18 cellular contexts compared by ENCODE assay signal in the genomic region with DNA sequence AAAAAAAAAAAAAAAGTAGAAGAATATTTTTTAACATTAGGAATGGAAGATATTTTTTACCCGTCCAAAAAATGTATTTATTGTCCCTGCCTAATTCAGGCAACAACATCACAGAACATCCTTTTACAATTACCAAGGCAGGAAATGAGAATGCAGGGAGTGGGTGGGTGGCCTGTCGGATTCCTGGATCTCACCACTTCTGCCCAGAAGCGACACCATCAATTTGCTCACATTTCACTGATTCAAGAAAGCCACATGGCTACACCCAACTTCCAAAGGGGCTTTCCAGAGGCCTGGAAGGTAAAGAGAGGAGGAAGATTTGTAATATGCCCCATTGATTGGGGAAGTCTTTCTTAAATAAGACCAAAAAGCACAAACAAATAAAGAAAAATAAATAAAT.
DNase-seq lines count a peak whose midpoint lies in the region; ATAC-seq and TF ChIP-seq lines count a peak whose summit lies in the region.
"Had no signal": no experiment of that assay in that cellular context is flagged by ENCODE, and none has a peak within 500 bp of the region (broad histone marks: within the 10 kb centered on the region; RNA-seq: fewer than 3 reads in every experiment).

No MANE protein-coding gene starts in this region.

- H3K36me3 ChIP-seq in mucosa of descending colon (ENCODE audit: low read depth) = no peaks in the 10 kb centered on the region
- H3K36me3 ChIP-seq: BE2C, HAP-1 had no signal

- H3K27ac Mint-ChIP-seq in activated CD4-positive, alpha-beta memory T cell treated with anti-CD3 and anti-CD28 coated beads for 36 hours = no peak overlapping the region
- no peak overlapping the region for H3K27ac Mint-ChIP-seq in activated CD4-positive, alpha-beta memory T cell treated with anti-CD3 and anti-CD28 coated beads, Interleukin-2, amount 10 ng/mL, durations not matched to agents 7 days and 5 days
- H3K27ac Mint-ChIP-seq: CD8-positive, alpha-beta T cell; HFFc6 had no signal

- no peak overlapping the region for H3K27ac ChIP-seq in RWPE1
- H3K27ac ChIP-seq: C4-2B had no signal

- H3K9me3 ChIP-seq in mucosa of descending colon = no peaks in the 10 kb centered on the region
- H3K9me3 ChIP-seq: BE2C, HAP-1 had no signal

- H3K36me3 Mint-ChIP-seq in activated CD4-positive, alpha-beta memory T cell treated with anti-CD3 and anti-CD28 coated beads for 36 hours = no peaks in the 10 kb centered on the region
- H3K36me3 Mint-ChIP-seq in activated CD4-positive, alpha-beta memory T cell treated with anti-CD3 and anti-CD28 coated beads, Interleukin-2, amount 10 ng/mL, durations not matched to agents 7 days and 5 days (ENCODE audit: low read depth) = no peaks in the 10 kb centered on the region
- H3K36me3 Mint-ChIP-seq: CD8-positive, alpha-beta T cell had no signal

- peaks cover 3% of the 10 kb centered on the region for H3K4me1 Mint-ChIP-seq in activated CD4-positive, alpha-beta memory T cell treated with anti-CD3 and anti-CD28 coated beads for 36 hours (ENCODE audit: low read depth)
- H3K4me1 Mint-ChIP-seq in activated CD4-positive, alpha-beta memory T cell treated with anti-CD3 and anti-CD28 coated beads, Interleukin-2, amount 10 ng/mL, durations not matched to agents 7 days and 5 days = peaks cover 4% of the 10 kb centered on the region

- H3K4me1 ChIP-seq in mucosa of descending colon (ENCODE audit: low read depth) = no peaks in the 10 kb centered on the region
- H3K4me1 ChIP-seq: BE2C, HAP-1 had no signal

- H3K4me3 ChIP-seq in HFF-Myc (replicated peaks; ENCODE audit: low read depth, low read length) (no peak overlapping the region), fibroblast of the aortic adventitia (ENCODE audit: low read depth, low read length) (no peak overlapping the region), mucosa of descending colon (no peak overlapping the region)
- H3K4me3 ChIP-seq: HAP-1 had no signal

- DNase-seq in activated CD4-positive, alpha-beta memory T cell treated with anti-CD3 and anti-CD28 coated beads for 36 hours = peak; percentile 23
- no peak for DNase-seq in activated CD4-positive, alpha-beta memory T cell treated with anti-CD3 and anti-CD28 coated beads, Interleukin-2, amount 10 ng/mL, durations not matched to agents 7 days and 5 days
- DNase-seq in Daoy (ENCODE audit: low read depth) (peak; percentile 28), HFF-Myc (ENCODE audit: extremely low read depth, low read depth) (peak; percentile 44), fibroblast of the aortic adventitia (ENCODE audit: low read depth) (peak; percentile 36), glomerular visceral epithelial cell (ENCODE audit: extremely low spot score) (no peak), RWPE1 (ENCODE audit: low spot score) (no peak), mucosa of descending colon (no peak)
- DNase-seq: ACHN; BE2C; CD8-positive, alpha-beta T cell; COR-L47; DMS153; DND-41; HFFc6 had no signal

- POLR2A ChIA-PET in activated CD4-positive, alpha-beta memory T cell treated with anti-CD3 and anti-CD28 coated beads for 36 hours (lab: Charles Lee) = no interaction called here
- POLR2A ChIA-PET in activated CD4-positive, alpha-beta memory T cell treated with anti-CD3 and anti-CD28 coated beads, Interleukin-2, amount 10 ng/mL, durations not matched to agents 7 days and 5 days (lab: Charles Lee) = no interaction called here
- POLR2A ChIA-PET in RWPE1 (lab: Yijun Ruan, JAX; ENCODE audit: low non-redundant PET) = no interaction called here

- CTCF ChIA-PET in activated CD4-positive, alpha-beta memory T cell treated with anti-CD3 and anti-CD28 coated beads for 36 hours (lab: Charles Lee) = no interaction called here
- CTCF ChIA-PET in activated CD4-positive, alpha-beta memory T cell treated with anti-CD3 and anti-CD28 coated beads, Interleukin-2, amount 10 ng/mL, durations not matched to agents 7 days and 5 days (lab: Charles Lee) = no interaction called here
- CTCF ChIA-PET in RWPE1 (lab: Yijun Ruan, JAX) = no interaction called here

- H3K4me3 Mint-ChIP-seq in activated CD4-positive, alpha-beta memory T cell treated with anti-CD3 and anti-CD28 coated beads for 36 hours = no peak overlapping the region
- H3K4me3 Mint-ChIP-seq in activated CD4-positive, alpha-beta memory T cell treated with anti-CD3 and anti-CD28 coated beads, Interleukin-2, amount 10 ng/mL, durations not matched to agents 7 days and 5 days = no peak overlapping the region
- H3K4me3 Mint-ChIP-seq: CD8-positive, alpha-beta T cell; HFFc6 had no signal

- no peaks in the 10 kb centered on the region for H3K9me3 Mint-ChIP-seq in activated CD4-positive, alpha-beta memory T cell treated with anti-CD3 and anti-CD28 coated beads for 36 hours
- no peaks in the 10 kb centered on the region for H3K9me3 Mint-ChIP-seq in activated CD4-positive, alpha-beta memory T cell treated with anti-CD3 and anti-CD28 coated beads, Interleukin-2, amount 10 ng/mL, durations not matched to agents 7 days and 5 days
- H3K9me3 Mint-ChIP-seq: CD8-positive, alpha-beta T cell; HFFc6 had no signal

- peaks cover 3% of the 10 kb centered on the region for H3K27me3 Mint-ChIP-seq in activated CD4-positive, alpha-beta memory T cell treated with anti-CD3 and anti-CD28 coated beads for 36 hours
- peaks cover 24% of the 10 kb centered on the region for H3K27me3 Mint-ChIP-seq in activated CD4-positive, alpha-beta memory T cell treated with anti-CD3 and anti-CD28 coated beads, Interleukin-2, amount 10 ng/mL, durations not matched to agents 7 days and 5 days

- no peak for ATAC-seq in mucosa of descending colon
- ATAC-seq: CD8-positive, alpha-beta T cell; HepG2 had no signal

- intact Hi-C loops in activated CD4-positive, alpha-beta memory T cell treated with anti-CD3 and anti-CD28 coated beads for 36 hours (cut with micrococcal nuclease) = no loop called here
- intact Hi-C loops in mucosa of descending colon (cut with DNase I, micrococcal nuclease) = no loop called here

- TF ChIP-seq CTCF in HFF-Myc (IDR thresholded peaks at IDR 0.05; ENCODE audit: low read depth, low read length, missing control alignments) (no peak), fibroblast of the aortic adventitia (IDR thresholded peaks at IDR 0.05; ENCODE audit: insufficient read depth, low read length) (no peak), RWPE1 (conservative IDR thresholded peaks at IDR 0.05; ENCODE audit: low read depth) (no peak), mucosa of descending colon (IDR thresholded peaks at IDR 0.05) (no peak)

Comparison
In these comparisons a context has a peak if more than half of its experiments do, and no peak if none do; other contexts are left out.
1. DNase-seq: peak in activated CD4-positive, alpha-beta memory T cell treated with anti-CD3 and anti-CD28 coated beads for 36 hours (single experiment), Daoy (single experiment), HFF-Myc (single experiment) and fibroblast of the aortic adventitia (single experiment); none in activated CD4-positive, alpha-beta memory T cell treated with anti-CD3 and anti-CD28 coated beads, Interleukin-2, amount 10 ng/mL, durations not matched to agents 7 days and 5 days (single experiment), glomerular visceral epithelial cell (single experiment), RWPE1 (single experiment) and mucosa of descending colon (0 of 3).